In genomic region chr18:53920312-53921075, GRCh38 we compare ENCODE assay signal across 25 cellular contexts.
DNase-seq lines count a peak whose midpoint lies in the region; ATAC-seq, FAIRE-seq and TF ChIP-seq lines count a peak whose summit lies in the region.
"Had no signal": no experiment of that assay in that cellular context is flagged by ENCODE, and none has a peak within 500 bp of the region (broad histone marks: within the 10 kb centered on the region; RNA-seq: fewer than 3 reads in every experiment).

No MANE protein-coding gene starts in this region.

- no peak for FAIRE-seq in GM12878 (lab: Jason Lieb, UNC)
- FAIRE-seq: A204.1, GM19239, RCC 7860 had no signal

- SMC1A ChIA-PET in GM12878 (lab: Charles Lee; ENCODE audit: uncharacterized antibody, unreplicated experiment), result interaction anchor here (1.9 kb wide), 1 partner anchor 9 kb away, joined by 8 read pairs; no protein-coding TSS in a partner anchor

- H3K4me1 Mint-ChIP-seq in stimulated activated naive CD8-positive, alpha-beta T cell treated with anti-CD3 and anti-CD28 coated beads, Interleukin-15, amount 100 ng/mL, for 72 hours, result no peaks in the 10 kb centered on the region
- no peaks in the 10 kb centered on the region for H3K4me1 Mint-ChIP-seq in neural progenitor cell
- H3K4me1 Mint-ChIP-seq: CD4-positive, CD25-positive, alpha-beta regulatory T cell; GM23338 had no signal

- H4K20me1 ChIP-seq in GM12878 (ENCODE audit: control insufficient read depth, insufficient read depth), result no peaks in the 10 kb centered on the region
- H4K20me1 ChIP-seq in neural progenitor cell (ENCODE audit: low read depth), result no peaks in the 10 kb centered on the region
- H4K20me1 ChIP-seq: BLaER1 had no signal

- H3K36me3 ChIP-seq in GM12878 (ENCODE audit: control insufficient read depth in 2 of 2, insufficient read depth in 2 of 2, low read length in 1 of 2) (no peaks in the 10 kb centered on the region), neural progenitor cell (no peaks in the 10 kb centered on the region), aorta (ENCODE audit: control insufficient read depth in 1 of 2, insufficient read depth in 2 of 2, low read length in 1 of 2) (no peaks in the 10 kb centered on the region)
- H3K36me3 ChIP-seq: BLaER1 had no signal

- H3K9me3 ChIP-seq in GM12878 (replicated peaks; ENCODE audit: control insufficient read depth, insufficient read depth, low read length) (no peaks in the 10 kb centered on the region), neural progenitor cell (ENCODE audit: low read depth) (no peaks in the 10 kb centered on the region), aorta (ENCODE audit: control insufficient read depth, low read length) (no peaks in the 10 kb centered on the region)
- H3K9me3 ChIP-seq: BLaER1, SK-N-SH had no signal

- CTCF ChIA-PET in GM12878 (lab: Yijun Ruan, JAX), result interaction anchor here (1.5 kb wide), 1 partner anchor 12 kb away, joined by 5 read pairs; no protein-coding TSS in a partner anchor

- H3K4me2 ChIP-seq in GM12878 (ENCODE audit: control insufficient read depth, insufficient read depth) (no peak overlapping the region), neural progenitor cell (no peak overlapping the region)
- H3K4me2 ChIP-seq: BLaER1, GM23338, SK-N-SH had no signal

- H3K4me1 ChIP-seq in GM12878 (ENCODE audit: control insufficient read depth, insufficient read depth, low read length), result no peaks in the 10 kb centered on the region
- H3K4me1 ChIP-seq in neural progenitor cell, result no peaks in the 10 kb centered on the region
- H3K4me1 ChIP-seq in aorta (ENCODE audit: control insufficient read depth in 1 of 2, insufficient read depth in 2 of 2, low read length in 2 of 2), result peaks cover 0 to 1% of the 10 kb centered on the region in 2 donors
- H3K4me1 ChIP-seq: BLaER1 had no signal

- H3K27ac ChIP-seq in GM12878 (ENCODE audit: control insufficient read depth, insufficient read depth), result no peak overlapping the region
- H3K27ac ChIP-seq in neural progenitor cell, result no peak overlapping the region
- no peak overlapping the region for H3K27ac ChIP-seq in aorta (ENCODE audit: low read depth in 1 of 2, low read length in 2 of 2)
- H3K27ac ChIP-seq: BLaER1 had no signal

- no peak overlapping the region for H3K27ac Mint-ChIP-seq in stimulated activated naive CD8-positive, alpha-beta T cell treated with anti-CD3 and anti-CD28 coated beads, Interleukin-15, amount 100 ng/mL, for 72 hours
- peak overlapping the region; percentile 38 for H3K27ac Mint-ChIP-seq in neural progenitor cell
- H3K27ac Mint-ChIP-seq: CD4-positive, CD25-positive, alpha-beta regulatory T cell; GM23338 had no signal

- no peaks in the 10 kb centered on the region for H3K27me3 Mint-ChIP-seq in stimulated activated naive CD8-positive, alpha-beta T cell treated with anti-CD3 and anti-CD28 coated beads, Interleukin-15, amount 100 ng/mL, for 72 hours
- H3K27me3 Mint-ChIP-seq in neural progenitor cell (ENCODE audit: insufficient read depth, low read depth), result peaks cover 6% of the 10 kb centered on the region

- no peak overlapping the region for H2AFZ ChIP-seq in GM12878 (ENCODE audit: control insufficient read depth, low read depth, low read length)
- no peak overlapping the region for H2AFZ ChIP-seq in neural progenitor cell (replicated peaks)
- H2AFZ ChIP-seq: GM23338 had no signal

- H3K9ac ChIP-seq in GM12878 (ENCODE audit: control insufficient read depth, insufficient read depth, low read length) (no peak overlapping the region), neural progenitor cell (no peak overlapping the region)
- H3K9ac ChIP-seq: BLaER1, SK-N-SH had no signal

- H3K36me3 Mint-ChIP-seq in neural progenitor cell, result peaks cover 2% of the 10 kb centered on the region
- H3K36me3 Mint-ChIP-seq: CD4-positive, CD25-positive, alpha-beta regulatory T cell had no signal

- RAD21 ChIA-PET in GM12878 (lab: Charles Lee; ENCODE audit: unreplicated experiment), result no interaction called here

- no TSS peak for BruUV-seq in GM12878 (replicated peaks; lab: Mats Ljungman, UMichigan)

- TF ChIP-seq POLR2A in GM12878 (IDR thresholded peaks at IDR 0.05; ENCODE audit: low read depth, low read length), result no peak

- in situ Hi-C loops in GM12878 (cut with MboI), result no loop called here

- no peak overlapping the region for H3K4me3 Mint-ChIP-seq in stimulated activated naive CD8-positive, alpha-beta T cell treated with anti-CD3 and anti-CD28 coated beads, Interleukin-15, amount 100 ng/mL, for 72 hours
- H3K4me3 Mint-ChIP-seq in neural progenitor cell, result no peak overlapping the region
- H3K4me3 Mint-ChIP-seq: CD4-positive, CD25-positive, alpha-beta regulatory T cell; GM23338 had no signal

- H3F3A ChIP-seq in neural progenitor cell (ENCODE audit: low read depth), result no peaks in the 10 kb centered on the region

- no peak overlapping the region for H3K4me3 ChIP-seq in GM12878
- H3K4me3 ChIP-seq in neural progenitor cell, result no peak overlapping the region
- H3K4me3 ChIP-seq in aorta (ENCODE audit: low read length in 2 of 2), result no peak overlapping the region
- H3K4me3 ChIP-seq: BLaER1, GM23338 had no signal

- H3K9me3 Mint-ChIP-seq in stimulated activated naive CD8-positive, alpha-beta T cell treated with anti-CD3 and anti-CD28 coated beads, Interleukin-15, amount 100 ng/mL, for 72 hours, result peaks cover 18 to 25% of the 10 kb centered on the region in 2 donors
- H3K9me3 Mint-ChIP-seq in neural progenitor cell, result peaks cover 4% of the 10 kb centered on the region
- H3K9me3 Mint-ChIP-seq: GM23338 had no signal

- 63% methylated on average over 25 of the region's 25 CpGs for WGBS in GM12878 (ENCODE audit: insufficient coverage, insufficient replicate concordance, low lambda C conversion rate, missing lambda C conversion rate)
- 86 to 89% methylated on average over 25 of the region's 25 CpGs for WGBS in aorta, 2 donors

- no peak for TF ChIP-seq CTCF in GM12878 (IDR thresholded peaks at IDR 0.05 in 2 of 3, conservative IDR thresholded peaks at IDR 0.05 in 1 of 3; ENCODE audit: control insufficient read depth in 2 of 3, extremely low read depth in 1 of 3, insufficient read depth in 1 of 3, low read depth in 3 of 3, low read length in 3 of 3)
- no peak for TF ChIP-seq CTCF in neural progenitor cell (IDR thresholded peaks at IDR 0.05)

- intact Hi-C loops in GM12878 (cut with micrococcal nuclease; ENCODE audit: unreplicated experiment), result no loop called here
- intact Hi-C loops in aorta (cut with DNase I), result no loop called here

- H3K79me2 ChIP-seq in GM12878 (ENCODE audit: control insufficient read depth, insufficient read depth, low read length), result no peaks in the 10 kb centered on the region
- H3K79me2 ChIP-seq in neural progenitor cell (ENCODE audit: low read depth), result no peaks in the 10 kb centered on the region

- no peak for TF ChIP-seq EP300 in GM12878 (IDR thresholded peaks at IDR 0.05; ENCODE audit: borderline replicate concordance in 1 of 2, control insufficient read depth in 1 of 2, low read depth in 2 of 2, low read length in 2 of 2)

- DNase-seq in stimulated activated naive CD8-positive, alpha-beta T cell treated with anti-CD3 and anti-CD28 coated beads, Interleukin-15, amount 100 ng/mL, for 72 hours, result no peak
- no peak for DNase-seq in stimulated activated naive CD8-positive, alpha-beta T cell treated with anti-CD3 and anti-CD28 coated beads, Interleukin-15, Interleukin-2, amounts not matched to agents 100 U/mL and 50 U/mL, for 24 hours
- DNase-seq in GM12878 (ENCODE audit: low read depth, low spot score), result no peak
- DNase-seq in neural progenitor cell (ENCODE audit: low spot score), result no peak
- DNase-seq in aorta, result no peak
- DNase-seq in NCI-H1092 (lab: John Stamatoyannopoulos, UW), result no peak
- DNase-seq in activated T-cell treated with anti-CD3 and anti-CD28 coated beads for 4 hours, result no peak
- DNase-seq: CD4-positive, CD25-positive, alpha-beta regulatory T cell; HCEC 1CT; KBM-7; MV-4-11; NCI-H1105 treated with DMSO at 0.1 percent for 48 hours; NCI-H146; NCI-H1930; NCI-H2107; NCI-H524 treated with DMSO at 0.1 percent for 48 hours; NCI-H774; SK-N-SH; SW 1271 had no signal

- peak; percentile 23 for ATAC-seq in stimulated activated naive CD8-positive, alpha-beta T cell treated with anti-CD3 and anti-CD28 coated beads, Interleukin-15, amount 100 ng/mL, for 72 hours
- no peak for ATAC-seq in stimulated activated naive CD8-positive, alpha-beta T cell treated with anti-CD3 and anti-CD28 coated beads, Interleukin-15, Interleukin-2, amounts not matched to agents 100 U/mL and 50 U/mL, for 24 hours
- ATAC-seq in GM12878 (no peak), aorta (ENCODE audit: low FRiP score) (peak; percentile 15), GM18498 (IDR thresholded peaks at IDR 0.05; ENCODE audit: unreplicated experiment) (no peak)
- ATAC-seq: GM23338 had no signal

- H3K27me3 ChIP-seq in GM12878 (replicated peaks in 1 of 2; ENCODE audit: control insufficient read depth in 2 of 2, insufficient read depth in 2 of 2, low read length in 1 of 2) (no peaks in the 10 kb centered on the region), neural progenitor cell (no peaks in the 10 kb centered on the region), aorta (ENCODE audit: control insufficient read depth in 1 of 2, insufficient read depth in 2 of 2, low read length in 1 of 2) (no peaks in the 10 kb centered on the region)
- H3K27me3 ChIP-seq: BLaER1 had no signal

- POLR2A ChIA-PET in GM12878 (lab: Charles Lee), result no interaction called here

- TF ChIP-seq RAD21 in GM12878 (IDR thresholded peaks at IDR 0.05; ENCODE audit: insufficient read depth, low read depth, low read length), result no peak

TF ChIP-seq in GM12878, 131 proteins besides CTCF, POLR2A, EP300 and RAD21:
- TF ChIP-seq BCL3 (IDR thresholded peaks at IDR 0.05; ENCODE audit: borderline replicate concordance, insufficient read depth, low read depth, low read length, poor library complexity, severe bottlenecking) (peak; percentile 57), SMARCA5 (IDR thresholded peaks at IDR 0.05) (no peak)

Comparison
In these comparisons a context has a peak if more than half of its experiments do, and no peak if none do; other contexts are left out.
1. ATAC-seq: peak in stimulated activated naive CD8-positive, alpha-beta T cell treated with anti-CD3 and anti-CD28 coated beads, Interleukin-15, amount 100 ng/mL, for 72 hours (single experiment) and aorta (single experiment); none in stimulated activated naive CD8-positive, alpha-beta T cell treated with anti-CD3 and anti-CD28 coated beads, Interleukin-15, Interleukin-2, amounts not matched to agents 100 U/mL and 50 U/mL, for 24 hours (single experiment), GM12878 (single experiment) and GM18498 (single experiment).